24 cellular contexts compared by ENCODE assay signal in genomic region chr20:61976275-61976649, GRCh38.
"Had no signal": no experiment of that assay in that cellular context is flagged by ENCODE, and none has a peak within 500 bp of the region (broad histone marks: within the 10 kb centered on the region; RNA-seq: fewer than 3 reads in every experiment).

No MANE protein-coding gene starts in this region.

- H3K36me3 ChIP-seq: uterus had no signal

- H3K27ac ChIP-seq: body of pancreas, coronary artery, neutrophil, parathyroid adenoma, thyroid gland, uterus had no signal

- DNase-seq: activated CD4-positive, alpha-beta T cell treated with anti-CD3 and anti-CD28 coated beads, Interleukin-2, amount 10 ng/mL, durations not matched to agents 7 days and 5 days; activated CD8-positive, alpha-beta T cell treated with anti-CD3 and anti-CD28 coated beads, Interleukin-2, amount 10 ng/mL, durations not matched to agents 7 days and 5 days; activated naive CD4-positive, alpha-beta T cell treated with Interleukin-2 at 50 U/mL for 16 hours; activated naive CD8-positive, alpha-beta T cell treated with anti-CD3 and anti-CD28 coated beads, Interleukin-2, amount 10 ng/mL, durations not matched to agents 7 days and 5 days; activated T-cell treated with anti-CD3 and anti-CD28 coated beads, Interleukin-2, amount 50 U/mL, for 24 hours; body of pancreas; erythroblast; left ventricle myocardium superior; mucosa of descending colon; naive B cell; stimulated activated CD8-positive, alpha-beta memory T cell treated with anti-CD3 and anti-CD28 coated beads, Interleukin-4, amount 100 ng/mL, for 48 hours; stimulated activated naive CD4-positive, alpha-beta T cell; T-cell; thyroid gland; uterus had no signal

- H2AFZ ChIP-seq: parathyroid adenoma had no signal

- H3K27me3 Mint-ChIP-seq: activated CD4-positive, alpha-beta T cell treated with anti-CD3 and anti-CD28 coated beads, Interleukin-2, amount 10 ng/mL, durations not matched to agents 7 days and 5 days; activated naive CD8-positive, alpha-beta T cell treated with anti-CD3 and anti-CD28 coated beads, Interleukin-2, amount 10 ng/mL, durations not matched to agents 7 days and 5 days; activated T-cell treated with anti-CD3 and anti-CD28 coated beads, Interleukin-2, amount 50 U/mL, for 24 hours; central memory CD8-positive, alpha-beta T cell; memory B cell; naive B cell; T-cell had no signal

- H3K4me1 ChIP-seq: body of pancreas, parathyroid adenoma, thyroid gland, uterus had no signal

- H3K4me3 ChIP-seq: body of pancreas, coronary artery, mucosa of descending colon, thyroid gland, uterus had no signal

- H3K9ac ChIP-seq: parathyroid adenoma had no signal

- H3K4me3 Mint-ChIP-seq: activated CD4-positive, alpha-beta T cell treated with anti-CD3 and anti-CD28 coated beads, Interleukin-2, amount 10 ng/mL, durations not matched to agents 7 days and 5 days; activated CD8-positive, alpha-beta T cell treated with anti-CD3 and anti-CD28 coated beads, Interleukin-2, amount 10 ng/mL, durations not matched to agents 7 days and 5 days; activated naive CD8-positive, alpha-beta T cell treated with anti-CD3 and anti-CD28 coated beads, Interleukin-2, amount 10 ng/mL, durations not matched to agents 7 days and 5 days; activated T-cell treated with anti-CD3 and anti-CD28 coated beads, Interleukin-2, amount 50 U/mL, for 24 hours; central memory CD8-positive, alpha-beta T cell; memory B cell; naive B cell; T-cell had no signal

- FAIRE-seq: endometrium, frontal cortex had no signal

- H3K9me3 ChIP-seq: body of pancreas, mucosa of descending colon, neutrophil, thyroid gland, uterus had no signal

- H3K27me3 ChIP-seq: body of pancreas, neutrophil, thyroid gland, uterus had no signal

- H3K9me3 Mint-ChIP-seq: memory B cell had no signal

- H3K27ac Mint-ChIP-seq: activated CD4-positive, alpha-beta T cell treated with anti-CD3 and anti-CD28 coated beads, Interleukin-2, amount 10 ng/mL, durations not matched to agents 7 days and 5 days; activated CD8-positive, alpha-beta T cell treated with anti-CD3 and anti-CD28 coated beads, Interleukin-2, amount 10 ng/mL, durations not matched to agents 7 days and 5 days; activated naive CD8-positive, alpha-beta T cell treated with anti-CD3 and anti-CD28 coated beads, Interleukin-2, amount 10 ng/mL, durations not matched to agents 7 days and 5 days; activated T-cell treated with anti-CD3 and anti-CD28 coated beads, Interleukin-2, amount 50 U/mL, for 24 hours; activated T-helper 2 cell treated with anti-CD3 and anti-CD28 coated beads, Interferon-gamma antibody, Interleukin-2, Interleukin-4, amounts not matched to agents 10 μg/mL and 5 μg/mL and 100 μg/mL, durations not matched to agents 14 hours and 24 hours and 36 hours; memory B cell; T-cell had no signal

- ATAC-seq: activated CD4-positive, CD25-positive, alpha-beta regulatory T cell treated with anti-CD3 and anti-CD28 coated beads, Interleukin-2, amount 50 U/mL, for 24 hours; activated CD8-positive, alpha-beta T cell treated with anti-CD3 and anti-CD28 coated beads, Interleukin-2, amount 10 ng/mL, durations not matched to agents 7 days and 5 days; body of pancreas; left ventricle myocardium superior; mucosa of descending colon; T-cell had no signal
